24 cellular contexts compared by ENCODE assay signal in the genomic region with DNA sequence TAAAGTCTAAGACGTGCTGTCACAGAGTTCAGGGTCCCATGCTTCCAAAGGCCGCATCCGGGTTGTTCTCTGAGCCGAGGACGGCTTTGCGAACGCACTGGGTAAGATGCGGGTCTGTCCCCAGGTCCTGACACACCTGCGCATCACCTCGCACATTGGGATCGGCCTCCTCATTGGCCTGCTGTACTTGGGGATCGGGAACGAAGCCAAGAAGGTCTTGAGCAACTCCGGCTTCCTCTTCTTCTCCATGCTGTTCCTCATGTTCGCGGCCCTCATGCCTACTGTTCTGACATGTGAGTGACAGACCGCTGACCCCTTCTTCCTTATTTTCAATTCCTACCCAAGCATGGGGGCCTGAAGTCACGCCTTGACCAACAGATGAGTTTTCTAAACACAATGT. TPM values are rescaled to one million over a fixed set of nuclear protein-coding genes. Genes with fewer than 3 reads are reported as not detected.
DNase-seq lines count a peak whose midpoint lies in the region; ATAC-seq and TF ChIP-seq lines count a peak whose summit lies in the region.
"Had no signal": no experiment of that assay in that cellular context is flagged by ENCODE, and none has a peak within 500 bp of the region (broad histone marks: within the 10 kb centered on the region; RNA-seq: fewer than 3 reads in every experiment).

No MANE protein-coding gene starts in this region.

- no peak for ATAC-seq in naive thymus-derived CD8-positive, alpha-beta T cell
- ATAC-seq in GM21515 (IDR thresholded peaks at IDR 0.05; ENCODE audit: unreplicated experiment) = no peak
- no peak for ATAC-seq in GM19395 (IDR thresholded peaks at IDR 0.05; ENCODE audit: unreplicated experiment)
- no peak for ATAC-seq in GM21619 (IDR thresholded peaks at IDR 0.05; ENCODE audit: unreplicated experiment)
- ATAC-seq: foreskin keratinocyte; psoas muscle; SK-N-SH treated with all-trans-retinoic acid at 6 μM for 48 hours; stimulated activated naive CD8-positive, alpha-beta T cell treated with anti-CD3 and anti-CD28 coated beads, Interleukin-15, Interleukin-2, amounts not matched to agents 100 U/mL and 50 U/mL, for 24 hours had no signal

- peak overlapping the region in 6 of 10 donors; percentile 22 to 84 (median 54) for H3K27ac Mint-ChIP-seq in naive thymus-derived CD8-positive, alpha-beta T cell
- H3K27ac Mint-ChIP-seq: activated CD4-positive, alpha-beta T cell treated with anti-CD3 and anti-CD28 coated beads, Interleukin-2, amount 10 ng/mL, durations not matched to agents 24 days and 14 days; activated naive CD4-positive, alpha-beta T cell treated with anti-CD3 and anti-CD28 coated beads, Interleukin-2, amount 10 ng/mL, durations not matched to agents 7 days and 5 days had no signal

- peaks cover 0 to 13% (median 0%) of the 10 kb centered on the region in 4 donors for H3K4me1 Mint-ChIP-seq in naive thymus-derived CD8-positive, alpha-beta T cell
- H3K4me1 Mint-ChIP-seq: activated CD4-positive, alpha-beta T cell treated with anti-CD3 and anti-CD28 coated beads, Interleukin-2, amount 10 ng/mL, durations not matched to agents 24 days and 14 days; activated naive CD4-positive, alpha-beta T cell treated with anti-CD3 and anti-CD28 coated beads, Interleukin-2, amount 10 ng/mL, durations not matched to agents 7 days and 5 days; CD4-positive, alpha-beta memory T cell had no signal

- TF ChIP-seq POLR2A in NB4 (IDR thresholded peaks at IDR 0.05; ENCODE audit: extremely low read depth, insufficient read length) = no peak

- POLR2A ChIA-PET in naive thymus-derived CD8-positive, alpha-beta T cell (lab: Charles Lee) = no interaction called here

- H3K36me3 Mint-ChIP-seq in naive thymus-derived CD8-positive, alpha-beta T cell = peaks cover 7 to 69% (median 29%) of the 10 kb centered on the region in 3 donors

- H3K4me3 Mint-ChIP-seq in naive thymus-derived CD8-positive, alpha-beta T cell = no peak overlapping the region
- H3K4me3 Mint-ChIP-seq: activated CD4-positive, alpha-beta T cell treated with anti-CD3 and anti-CD28 coated beads, Interleukin-2, amount 10 ng/mL, durations not matched to agents 24 days and 14 days; activated naive CD4-positive, alpha-beta T cell treated with anti-CD3 and anti-CD28 coated beads, Interleukin-2, amount 10 ng/mL, durations not matched to agents 7 days and 5 days; CD4-positive, alpha-beta memory T cell; naive B cell had no signal

- H3K9me3 Mint-ChIP-seq in naive thymus-derived CD8-positive, alpha-beta T cell = no peaks in the 10 kb centered on the region
- H3K9me3 Mint-ChIP-seq: activated naive CD4-positive, alpha-beta T cell treated with anti-CD3 and anti-CD28 coated beads, Interleukin-2, amount 10 ng/mL, durations not matched to agents 7 days and 5 days had no signal

- no peak for TF ChIP-seq CTCF in NB4 (IDR thresholded peaks at IDR 0.05; ENCODE audit: low read depth, low read length)

- H3K27me3 Mint-ChIP-seq in naive thymus-derived CD8-positive, alpha-beta T cell = no peaks in the 10 kb centered on the region
- H3K27me3 Mint-ChIP-seq: activated CD4-positive, alpha-beta T cell treated with anti-CD3 and anti-CD28 coated beads, Interleukin-2, amount 10 ng/mL, durations not matched to agents 24 days and 14 days; activated naive CD4-positive, alpha-beta T cell treated with anti-CD3 and anti-CD28 coated beads, Interleukin-2, amount 10 ng/mL, durations not matched to agents 7 days and 5 days; CD4-positive, alpha-beta memory T cell; naive B cell had no signal

- no peak overlapping the region for H3K4me3 ChIP-seq in NB4 (ENCODE audit: low read depth, low read length)
- H3K4me3 ChIP-seq: lung, MG63, PC-9, psoas muscle had no signal

- DNase-seq in Ammon's horn (ENCODE audit: low spot score) = peak; percentile 76
- peak; percentile 35 for DNase-seq in NB4 (ENCODE audit: low read depth)
- peak; percentile 65 for DNase-seq in globus pallidus (ENCODE audit: low spot score)
- no peak for DNase-seq in naive thymus-derived CD8-positive, alpha-beta T cell
- no peak for DNase-seq in 8988T
- DNase-seq: activated CD4-positive, alpha-beta T cell treated with anti-CD3 and anti-CD28 coated beads, Interleukin-2, amount 10 ng/mL, durations not matched to agents 24 days and 14 days; activated CD8-positive, alpha-beta memory T cell treated with anti-CD3 and anti-CD28 coated beads, Interleukin-2, amount 50 U/mL, for 48 hours; activated naive CD4-positive, alpha-beta T cell treated with anti-CD3 and anti-CD28 coated beads, Interleukin-2, amount 10 ng/mL, durations not matched to agents 7 days and 5 days; DMS79; foreskin keratinocyte; MG63; naive B cell; NCI-H2081; NCI-H524 treated with DMSO at 0.1 percent for 48 hours; PC-9; psoas muscle; stimulated activated naive CD8-positive, alpha-beta T cell treated with anti-CD3 and anti-CD28 coated beads, Interleukin-15, Interleukin-2, amounts not matched to agents 100 U/mL and 50 U/mL, for 24 hours had no signal

RNA-seq across cellular contexts. Expression of a gene that starts 25.3 kb away (rescaled TPM):
- not detected for total RNA-seq in naive thymus-derived CD8-positive, alpha-beta T cell
- polyA plus RNA-seq in naive thymus-derived CD8-positive, alpha-beta T cell = not detected
- total RNA-seq: A673; activated CD4-positive, alpha-beta T cell treated with anti-CD3 and anti-CD28 coated beads, Interleukin-2, amount 10 ng/mL, durations not matched to agents 24 days and 14 days; CD4-positive, alpha-beta memory T cell; foreskin keratinocyte; PC-9 had no signal
- polyA plus RNA-seq: CD4-positive, alpha-beta memory T cell; foreskin keratinocyte had no signal

Comparison
In these comparisons a context has a peak if more than half of its experiments do, and no peak if none do; other contexts are left out.
1. DNase-seq: peak in Ammon's horn (single experiment), NB4 (single experiment) and globus pallidus (single experiment); none in naive thymus-derived CD8-positive, alpha-beta T cell (0 of 10) and 8988T (single experiment).